Comparison of ENCODE assay signal across 8 cellular contexts in genomic region chr10:72276013-72276387, GRCh38. TPM values are rescaled to one million over a fixed set of nuclear protein-coding genes. Genes with fewer than 3 reads are reported as not detected.
DNase-seq lines count a peak whose midpoint lies in the region; ATAC-seq, FAIRE-seq and TF ChIP-seq lines count a peak whose summit lies in the region.

No MANE protein-coding gene starts in this region.

- no peak for ATAC-seq in HG02763 (IDR thresholded peaks at IDR 0.05; ENCODE audit: unreplicated experiment)
- ATAC-seq in HG03025 (IDR thresholded peaks at IDR 0.05; ENCODE audit: low FRiP score, unreplicated experiment) = no peak

- FAIRE-seq in small intestine (lab: Jason Lieb, UNC) = no peak

- H3K27me3 ChIP-seq in small intestine (ENCODE audit: control insufficient read depth in 2 of 2, insufficient read depth in 2 of 2, low read length in 2 of 2) = no peaks in the 10 kb centered on the region

- H3K4me1 ChIP-seq in small intestine (ENCODE audit: control insufficient read depth in 2 of 2, insufficient read depth in 1 of 2, low read depth in 1 of 2, low read length in 1 of 2) = peaks cover 2 to 5% of the 10 kb centered on the region in 2 donors

- peaks cover 0 to 6% of the 10 kb centered on the region in 2 donors for H3K36me3 ChIP-seq in small intestine (ENCODE audit: control insufficient read depth in 2 of 2, insufficient read depth in 2 of 2, low read length in 2 of 2)

- H3K4me1 Mint-ChIP-seq in activated T-cell treated with anti-CD3 and anti-CD28 coated beads, Interleukin-2, amount 50 U/mL, for 24 hours (ENCODE audit: low read depth) = peaks cover 50% of the 10 kb centered on the region
- H3K4me1 Mint-ChIP-seq in glutamatergic neuron (ENCODE audit: low read depth, unreplicated experiment) = peaks cover 25% of the 10 kb centered on the region

- H3K9me3 ChIP-seq in small intestine (ENCODE audit: control insufficient read depth, low read depth) = no peaks in the 10 kb centered on the region

- TF ChIP-seq CTCF in AG04449 (IDR thresholded peaks at IDR 0.05; ENCODE audit: insufficient read depth, low read length, missing control alignments) (no peak), glutamatergic neuron (IDR thresholded peaks at IDR 0.05; ENCODE audit: partially characterized antibody, unreplicated experiment) (no peak)

- DNase-seq in AG04449 (ENCODE audit: low read depth, low spot score) (no peak), HK-2 (ENCODE audit: unreplicated experiment) (peak; percentile 65), glutamatergic neuron (no peak), small intestine (peak; percentile 66), SKM-1 treated with dmso at 0.1 percent for 144 hours (lab: John Stamatoyannopoulos, UW; ENCODE audit: unreplicated experiment) (no peak)
- DNase-seq in activated T-cell treated with anti-CD3 and anti-CD28 coated beads, Interleukin-2, amount 50 U/mL, for 24 hours = peak; percentile 64

- POLR2A ChIA-PET in AG04449 (lab: Yijun Ruan, JAX) = interaction anchor here (1.3 to 5.6 kb wide), 7 partner anchors 10 to 56 kb away, joined by 4 to 106 read pairs (median 29); no protein-coding TSS in a partner anchor

- CTCF ChIA-PET in AG04449 (lab: Yijun Ruan, JAX) = interaction anchor here (1.0 to 3.3 kb wide), 11 partner anchors 7 to 150 kb away, joined by 3 to 25 read pairs (median 6); no protein-coding TSS in a partner anchor

- H3K4me3 ChIP-seq in AG04449 (ENCODE audit: low read depth, low read length) (peak overlapping the region; percentile 99), small intestine (ENCODE audit: low read depth in 1 of 2, low read length in 2 of 2) (peak overlapping the region; percentile 91 to 98)

- no peaks in the 10 kb centered on the region for H3K27me3 Mint-ChIP-seq in activated T-cell treated with anti-CD3 and anti-CD28 coated beads, Interleukin-2, amount 50 U/mL, for 24 hours
- peaks cover 14% of the 10 kb centered on the region for H3K27me3 Mint-ChIP-seq in glutamatergic neuron (ENCODE audit: unreplicated experiment)

- H3K27ac ChIP-seq in small intestine (ENCODE audit: low read depth in 1 of 2, low read length in 1 of 2) = peak overlapping the region in 1 of 2 donors; percentile 99

- H3K9me3 Mint-ChIP-seq in activated T-cell treated with anti-CD3 and anti-CD28 coated beads, Interleukin-2, amount 50 U/mL, for 24 hours = no peaks in the 10 kb centered on the region
- peaks cover 24% of the 10 kb centered on the region for H3K9me3 Mint-ChIP-seq in glutamatergic neuron (ENCODE audit: unreplicated experiment)

- peaks cover 37% of the 10 kb centered on the region for H3K36me3 Mint-ChIP-seq in activated T-cell treated with anti-CD3 and anti-CD28 coated beads, Interleukin-2, amount 50 U/mL, for 24 hours (ENCODE audit: low read depth)
- H3K36me3 Mint-ChIP-seq in glutamatergic neuron (ENCODE audit: unreplicated experiment) = peaks cover 6% of the 10 kb centered on the region

- H3K4me3 Mint-ChIP-seq in activated T-cell treated with anti-CD3 and anti-CD28 coated beads, Interleukin-2, amount 50 U/mL, for 24 hours = peak overlapping the region; percentile 98
- peak overlapping the region; percentile 94 for H3K4me3 Mint-ChIP-seq in glutamatergic neuron (ENCODE audit: unreplicated experiment)

- H3K27ac Mint-ChIP-seq in activated T-cell treated with anti-CD3 and anti-CD28 coated beads, Interleukin-2, amount 50 U/mL, for 24 hours = peak overlapping the region; percentile 97
- H3K27ac Mint-ChIP-seq in glutamatergic neuron (ENCODE audit: unreplicated experiment) = peak overlapping the region; percentile 100

- 9 to 37% (median 22%) methylated on average over 4 of the region's 4 CpGs for WGBS in small intestine, 3 donors

RNA-seq across cellular contexts. Expression of gene DDIT4, which starts 2.3 kb away (rescaled TPM):
- 153 TPM for total RNA-seq in glutamatergic neuron (ENCODE audit: unreplicated experiment)
- 100 to 1,000 TPM in 1 of 3 donors, 10 to 100 TPM in 2; 34.4 to 330 (median 36.5) TPM for polyA plus RNA-seq in small intestine

RNA-seq across cellular contexts. Expression of gene ASCC1, which starts 59.9 kb away (rescaled TPM):
- total RNA-seq in glutamatergic neuron (ENCODE audit: unreplicated experiment) = 33.3 TPM
- 10 to 100 TPM in 2 of 3 donors, 1 to 10 TPM in 1; 9.2 to 20.8 (median 11.3) TPM for polyA plus RNA-seq in small intestine

Comparison
In these comparisons a context has a peak if more than half of its experiments do, and no peak if none do; other contexts are left out.
1. DNase-seq: peak in HK-2 (single experiment), activated T-cell treated with anti-CD3 and anti-CD28 coated beads, Interleukin-2, amount 50 U/mL, for 24 hours (single experiment) and small intestine (single experiment); none in AG04449 (single experiment), glutamatergic neuron (single experiment) and SKM-1 treated with dmso at 0.1 percent for 144 hours (single experiment).